In the genomic region with DNA sequence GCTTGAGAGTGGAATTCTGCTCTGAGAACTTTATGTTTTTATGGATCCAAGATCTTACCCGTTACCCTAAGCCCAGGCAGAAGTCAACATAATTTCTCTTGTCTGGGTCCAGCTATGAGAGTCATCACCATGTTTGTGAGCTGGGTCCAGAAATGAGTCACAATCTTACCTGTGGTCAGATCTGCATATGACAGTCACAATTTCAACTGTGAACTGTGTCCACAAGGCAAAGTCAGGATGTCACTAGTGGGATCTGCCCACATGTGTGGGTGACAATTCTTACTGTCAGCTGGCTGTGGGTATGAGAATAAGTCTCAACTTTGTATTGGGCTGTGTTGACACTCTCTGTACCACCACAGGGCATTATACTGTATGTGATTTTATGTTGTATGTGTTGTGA, we compare ENCODE assay signal across 1 cellular context. TPM values are rescaled to one million over a fixed set of nuclear protein-coding genes. Genes with fewer than 3 reads are reported as not detected.
"Had no signal": no experiment of that assay in that cellular context is flagged by ENCODE, and none has a peak within 500 bp of the region (broad histone marks: within the 10 kb centered on the region; RNA-seq: fewer than 3 reads in every experiment).

No MANE protein-coding gene starts in this region.

RNA-seq across cellular contexts. Expression of gene ZNF736, which starts 16.3 kb away (rescaled TPM):
- total RNA-seq: osteocyte had no signal
